ENCODE assay signal across 14 cellular contexts in the genomic region with DNA sequence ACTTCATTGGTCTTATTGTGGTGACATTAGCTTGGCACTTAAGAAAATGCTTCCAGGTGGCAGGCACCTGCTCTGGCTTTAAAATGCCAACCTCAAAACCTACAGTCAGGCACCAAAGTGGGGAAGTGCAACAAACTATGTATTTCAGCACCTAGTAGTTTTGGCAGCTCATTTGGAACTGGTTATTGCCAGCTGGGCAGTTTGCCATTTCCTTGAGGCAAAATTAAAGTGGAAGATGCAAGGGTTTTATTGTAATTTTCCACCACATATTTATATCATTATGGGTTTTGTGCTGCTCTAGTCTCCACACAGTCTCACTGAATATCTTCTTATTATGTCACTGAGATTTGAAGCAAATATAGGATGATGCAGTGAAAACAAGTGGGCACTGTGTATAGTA.
DNase-seq lines count a peak whose midpoint lies in the region; ATAC-seq lines count a peak whose summit lies in the region.
"Had no signal": no experiment of that assay in that cellular context is flagged by ENCODE, and none has a peak within 500 bp of the region (broad histone marks: within the 10 kb centered on the region; RNA-seq: fewer than 3 reads in every experiment).

No MANE protein-coding gene starts in this region.

- H3K4me3 Mint-ChIP-seq in immature natural killer cell, result no peak overlapping the region
- H3K4me3 Mint-ChIP-seq: activated CD4-positive, alpha-beta T cell treated with anti-CD3 and anti-CD28 coated beads, Interleukin-2, amount 10 ng/mL, durations not matched to agents 24 days and 14 days had no signal

- DNase-seq in AG08395 (ENCODE audit: low spot score), result peak; percentile 25
- DNase-seq in H4 (ENCODE audit: low spot score), result peak; percentile 6
- DNase-seq in NCI-H2196 (lab: John Stamatoyannopoulos, UW; ENCODE audit: unreplicated experiment), result peak; percentile 58
- DNase-seq in dermis microvascular lymphatic vessel endothelial cell (ENCODE audit: low read depth in 2 of 2), result peak; percentile 22 to 41
- DNase-seq in activated CD4-positive, alpha-beta T cell treated with anti-CD3 and anti-CD28 coated beads, Interleukin-2, amount 50 U/mL, for 4 hours, result no peak
- DNase-seq in iPS-NIHi7 (ENCODE audit: extremely low spot score), result no peak
- no peak for DNase-seq in immature natural killer cell
- DNase-seq: activated CD4-positive, alpha-beta T cell treated with anti-CD3 and anti-CD28 coated beads, Interleukin-2, amount 10 ng/mL, durations not matched to agents 24 days and 14 days; PC-9; stimulated activated CD4-positive, alpha-beta T cell treated with anti-CD3 and anti-CD28 coated beads, Interleukin-4, amount 100 ng/mL, for 1 hour; stimulated activated naive CD4-positive, alpha-beta T cell treated with Interleukin-2 at 50 U/mL for 16 hours; T-helper 2 cell had no signal

- peaks cover 0 to 4% (median 0%) of the 10 kb centered on the region in 3 donors for H3K36me3 Mint-ChIP-seq in immature natural killer cell

- peaks cover 16 to 59% (median 24%) of the 10 kb centered on the region in 6 donors for H3K9me3 Mint-ChIP-seq in immature natural killer cell

- no peak for ATAC-seq in GM18868 (IDR thresholded peaks at IDR 0.05; ENCODE audit: unreplicated experiment)
- ATAC-seq: esophagus mucosa had no signal

- H3K27me3 Mint-ChIP-seq in immature natural killer cell (ENCODE audit: low read depth in 3 of 3), result peaks cover 0 to under 1% (median 0%) of the 10 kb centered on the region in 3 donors
- H3K27me3 Mint-ChIP-seq: activated CD4-positive, alpha-beta T cell treated with anti-CD3 and anti-CD28 coated beads, Interleukin-2, amount 10 ng/mL, durations not matched to agents 24 days and 14 days had no signal

- H3K4me1 Mint-ChIP-seq in immature natural killer cell, result no peaks in the 10 kb centered on the region
- H3K4me1 Mint-ChIP-seq: activated CD4-positive, alpha-beta T cell treated with anti-CD3 and anti-CD28 coated beads, Interleukin-2, amount 10 ng/mL, durations not matched to agents 24 days and 14 days had no signal

- no peak overlapping the region for H3K27ac Mint-ChIP-seq in immature natural killer cell
- H3K27ac Mint-ChIP-seq: activated CD4-positive, alpha-beta T cell treated with anti-CD3 and anti-CD28 coated beads, Interleukin-2, amount 10 ng/mL, durations not matched to agents 24 days and 14 days had no signal

Comparison
In these comparisons a context has a peak if more than half of its experiments do, and no peak if none do; other contexts are left out.
1. DNase-seq: peak in AG08395 (single experiment), H4 (single experiment), NCI-H2196 (single experiment) and dermis microvascular lymphatic vessel endothelial cell (2 of 2); none in activated CD4-positive, alpha-beta T cell treated with anti-CD3 and anti-CD28 coated beads, Interleukin-2, amount 50 U/mL, for 4 hours (0 of 2), iPS-NIHi7 (single experiment) and immature natural killer cell (0 of 3).